In the genomic region with DNA sequence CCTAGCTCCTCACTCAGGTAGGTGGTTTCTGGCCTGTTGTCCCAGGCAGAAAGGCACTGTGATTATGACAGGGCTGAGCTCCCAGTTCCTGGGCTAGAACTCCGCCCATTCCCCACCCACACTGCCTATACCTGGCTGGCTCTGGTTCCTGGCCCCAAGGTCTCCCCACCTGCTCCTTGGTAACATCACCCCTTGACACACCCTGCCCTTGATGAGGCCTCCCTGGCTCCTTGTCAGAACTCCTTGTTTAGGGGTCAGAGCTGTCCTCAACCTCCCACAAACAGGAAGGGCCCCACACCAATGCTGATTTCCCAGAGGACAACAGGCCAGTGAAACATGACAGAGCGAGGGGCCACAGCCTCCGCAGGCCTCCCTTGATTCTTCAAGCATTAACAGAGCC, we compare ENCODE assay signal across 1 cellular context.
TF ChIP-seq lines count a peak whose summit lies in the region.

No MANE protein-coding gene starts in this region.

TF ChIP-seq in HCT116, 20 proteins besides CTCF, POLR2A, EP300 and RAD21 (continued from another document):
- TF ChIP-seq, protein P1, sequence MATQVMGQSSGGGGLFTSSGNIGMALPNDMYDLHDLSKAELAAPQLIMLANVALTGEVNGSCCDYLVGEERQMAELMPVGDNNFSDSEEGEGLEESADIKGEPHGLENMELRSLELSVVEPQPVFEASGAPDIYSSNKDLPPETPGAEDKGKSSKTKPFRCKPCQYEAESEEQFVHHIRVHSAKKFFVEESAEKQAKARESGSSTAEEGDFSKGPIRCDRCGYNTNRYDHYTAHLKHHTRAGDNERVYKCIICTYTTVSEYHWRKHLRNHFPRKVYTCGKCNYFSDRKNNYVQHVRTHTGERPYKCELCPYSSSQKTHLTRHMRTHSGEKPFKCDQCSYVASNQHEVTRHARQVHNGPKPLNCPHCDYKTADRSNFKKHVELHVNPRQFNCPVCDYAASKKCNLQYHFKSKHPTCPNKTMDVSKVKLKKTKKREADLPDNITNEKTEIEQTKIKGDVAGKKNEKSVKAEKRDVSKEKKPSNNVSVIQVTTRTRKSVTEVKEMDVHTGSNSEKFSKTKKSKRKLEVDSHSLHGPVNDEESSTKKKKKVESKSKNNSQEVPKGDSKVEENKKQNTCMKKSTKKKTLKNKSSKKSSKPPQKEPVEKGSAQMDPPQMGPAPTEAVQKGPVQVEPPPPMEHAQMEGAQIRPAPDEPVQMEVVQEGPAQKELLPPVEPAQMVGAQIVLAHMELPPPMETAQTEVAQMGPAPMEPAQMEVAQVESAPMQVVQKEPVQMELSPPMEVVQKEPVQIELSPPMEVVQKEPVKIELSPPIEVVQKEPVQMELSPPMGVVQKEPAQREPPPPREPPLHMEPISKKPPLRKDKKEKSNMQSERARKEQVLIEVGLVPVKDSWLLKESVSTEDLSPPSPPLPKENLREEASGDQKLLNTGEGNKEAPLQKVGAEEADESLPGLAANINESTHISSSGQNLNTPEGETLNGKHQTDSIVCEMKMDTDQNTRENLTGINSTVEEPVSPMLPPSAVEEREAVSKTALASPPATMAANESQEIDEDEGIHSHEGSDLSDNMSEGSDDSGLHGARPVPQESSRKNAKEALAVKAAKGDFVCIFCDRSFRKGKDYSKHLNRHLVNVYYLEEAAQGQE (IDR thresholded peaks at IDR 0.05; ENCODE audit: low read depth) = no peak
- no peak for TF ChIP-seq SRF (IDR thresholded peaks at IDR 0.05; ENCODE audit: low read depth)
- no peak for TF ChIP-seq EZH2 (IDR thresholded peaks at IDR 0.05)
- TF ChIP-seq YY1 (IDR thresholded peaks at IDR 0.05; ENCODE audit: extremely low read depth, insufficient replicate concordance, low read depth, low read length) = no peak
- no peak for TF ChIP-seq SIN3A (IDR thresholded peaks at IDR 0.05; ENCODE audit: low read depth)
- TF ChIP-seq ELF1 (IDR thresholded peaks at IDR 0.05; ENCODE audit: borderline replicate concordance, low read depth) = no peak
- no peak for TF ChIP-seq FOSL1 (IDR thresholded peaks at IDR 0.05; ENCODE audit: low read depth)
- no peak for TF ChIP-seq POLR2AphosphoS5 (IDR thresholded peaks at IDR 0.05; ENCODE audit: low read depth, low read length)
- TF ChIP-seq TCF7L2 (IDR thresholded peaks at IDR 0.05; ENCODE audit: borderline replicate concordance, extremely low read depth, insufficient read depth, insufficient read length) = no peak
- no peak for TF ChIP-seq EZH2phosphoT487 (IDR thresholded peaks at IDR 0.05; ENCODE audit: borderline replicate concordance)
